Comparison of ENCODE assay signal across 23 cellular contexts in the genomic region with DNA sequence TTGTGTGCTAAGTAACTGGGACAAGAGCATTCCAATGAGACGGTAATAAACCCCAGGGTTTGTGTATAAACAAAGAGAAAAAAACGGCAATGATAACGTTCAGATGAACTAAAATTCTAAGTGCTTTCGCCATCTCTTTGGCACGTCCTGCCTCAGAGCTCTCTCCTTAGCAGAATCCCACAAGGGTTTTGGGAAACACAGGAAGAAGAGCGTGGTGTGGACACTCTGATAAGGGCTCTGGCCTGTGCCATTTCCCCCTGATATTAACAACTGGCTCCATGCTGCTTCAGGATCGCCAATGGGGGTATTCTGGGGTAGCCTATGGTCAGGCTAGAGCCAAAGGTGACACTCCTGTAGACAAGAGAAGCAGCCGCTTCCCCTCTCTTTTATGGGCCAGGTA. TPM values are rescaled to one million over a fixed set of nuclear protein-coding genes. Genes with fewer than 3 reads are reported as not detected.
"Had no signal": no experiment of that assay in that cellular context is flagged by ENCODE, and none has a peak within 500 bp of the region (broad histone marks: within the 10 kb centered on the region; RNA-seq: fewer than 3 reads in every experiment).

No MANE protein-coding gene starts in this region.

- H2AFZ ChIP-seq: hepatocyte had no signal

- H3K4me1 ChIP-seq: right atrium auricular region, suprapubic skin, thyroid gland, uterus had no signal

- ATAC-seq: left colon, left ventricle myocardium superior had no signal

- H3K4me1 Mint-ChIP-seq: naive B cell, nephron had no signal

- H3K36me3 ChIP-seq: right atrium auricular region, suprapubic skin, thyroid gland, uterus had no signal

- H3K4me3 ChIP-seq: coronary artery, hepatocyte, lung, right atrium auricular region, suprapubic skin, thyroid gland, upper lobe of left lung, uterus had no signal

- H3K9me3 Mint-ChIP-seq: endodermal cell, nephron had no signal

- H3K9me3 ChIP-seq: right atrium auricular region, suprapubic skin, thyroid gland, upper lobe of left lung, uterus had no signal

- DNase-seq: effector CD4-positive, alpha-beta T cell; endodermal cell; foreskin melanocyte; head of caudate nucleus; left colon; left ventricle myocardium superior; mesenchymal stem cell; naive B cell; small intestine; stimulated activated CD4-positive, alpha-beta T cell treated with anti-CD3 and anti-CD28 coated beads, Interleukin-12 subunit alpha, Interleukin-12 subunit beta, amount 100 ng/mL, for 4 hours; stimulated activated naive CD4-positive, alpha-beta T cell treated with Interleukin-2 at 50 U/mL for 16 hours; thyroid gland; upper lobe of left lung; uterus had no signal

- H3K36me3 Mint-ChIP-seq: naive B cell had no signal

- H3K27ac Mint-ChIP-seq: endodermal cell, naive B cell, nephron had no signal

- H3K27me3 ChIP-seq: right atrium auricular region, thyroid gland, upper lobe of left lung, uterus had no signal

- H3K79me2 ChIP-seq: hepatocyte had no signal

- H3K4me3 Mint-ChIP-seq: endodermal cell, nephron had no signal

- H3K4me2 ChIP-seq: hepatocyte had no signal

- H3K27ac ChIP-seq: coronary artery, hepatocyte, right atrium auricular region, suprapubic skin, thyroid gland had no signal

RNA-seq across cellular contexts. Expression of a gene that starts 18.4 kb away (rescaled TPM):
- total RNA-seq: dermis microvascular lymphatic vessel endothelial cell, kidney epithelial cell, osteocyte had no signal
- polyA plus RNA-seq: hepatocyte had no signal
